8 cellular contexts compared by ENCODE assay signal in genomic region chr15:60006203-60006782, GRCh38. TPM values are rescaled to one million over a fixed set of nuclear protein-coding genes. Genes with fewer than 3 reads are reported as not detected.
A peak's percentile ranks its signal among the peaks of the same experiment; 100 is the strongest.
DNase-seq lines count a peak whose midpoint lies in the region; ATAC-seq, FAIRE-seq and TF ChIP-seq lines count a peak whose summit lies in the region.

No MANE protein-coding gene starts in this region.

- TF ChIP-seq POLR2A in GM12892 (IDR thresholded peaks at IDR 0.05; ENCODE audit: low read depth, low read length) = no peak

- peak overlapping the region; percentile 78 for H3K4me3 ChIP-seq in adipocyte (ENCODE audit: low read length)

- no peaks in the 10 kb centered on the region for H3K36me3 ChIP-seq in adipocyte (ENCODE audit: control insufficient read depth, insufficient read depth, low read length, severe bottlenecking)

- ATAC-seq in HG02885 (IDR thresholded peaks at IDR 0.05; ENCODE audit: poor library complexity, unreplicated experiment) (peak; percentile 54), SK-N-SH treated with all-trans-retinoic acid at 6 μM for 48 hours (peak; percentile 63)

- DNase-seq in GM12892 (ENCODE audit: insufficient read length) (no peak), adipocyte (ENCODE audit: low read depth) (peak; percentile 41), islet precursor cell (peak; percentile 86), epidermal melanocyte (ENCODE audit: insufficient read length, low spot score) (no peak), globus pallidus (ENCODE audit: low spot score) (no peak)
- peak; percentile 54 for DNase-seq in stimulated activated CD4-positive, alpha-beta T cell treated with anti-CD3 and anti-CD28 coated beads, Interleukin-4, amount 100 ng/mL, for 1 hour

- H3K4me1 ChIP-seq in adipocyte (ENCODE audit: control insufficient read depth, insufficient read depth, low read length) = peaks cover 8% of the 10 kb centered on the region

- H3K27me3 ChIP-seq in adipocyte (replicated peaks; ENCODE audit: control insufficient read depth, insufficient read depth, low read length) = peaks cover 97% of the 10 kb centered on the region

- H3K9ac ChIP-seq in adipocyte (ENCODE audit: low read length) = no peak overlapping the region

- peak; percentile 44 for FAIRE-seq in GM12892 (lab: Jason Lieb, UNC)

- H3K9me3 ChIP-seq in adipocyte (ENCODE audit: control insufficient read depth, low read length) = peaks cover 3% of the 10 kb centered on the region

TF ChIP-seq in SK-N-SH treated with all-trans-retinoic acid at 6 μM for 48 hours, 23 proteins besides CTCF, POLR2A, EP300 and RAD21:
- TF ChIP-seq POU6F1 (CRISPR knock-in tag; IDR thresholded peaks at IDR 0.05; ENCODE audit: borderline replicate concordance, low read depth) = no peak
- no peak for TF ChIP-seq RARB (CRISPR knock-in tag; IDR thresholded peaks at IDR 0.05)
- no peak for TF ChIP-seq ZFP30 (CRISPR knock-in tag; IDR thresholded peaks at IDR 0.05)
- TF ChIP-seq ZNF8 (CRISPR knock-in tag; IDR thresholded peaks at IDR 0.05) = no peak
- TF ChIP-seq ESRRG (CRISPR knock-in tag; IDR thresholded peaks at IDR 0.05) = no peak
- no peak for TF ChIP-seq ZFP3 (CRISPR knock-in tag; IDR thresholded peaks at IDR 0.05)
- TF ChIP-seq ZC3H10 (CRISPR knock-in tag; IDR thresholded peaks at IDR 0.05) = no peak
- TF ChIP-seq OSR1 (CRISPR knock-in tag; IDR thresholded peaks at IDR 0.05) = no peak
- no peak for TF ChIP-seq SNAI2 (CRISPR knock-in tag; IDR thresholded peaks at IDR 0.05)

RNA-seq across cellular contexts. Expression of gene FOXB1, which starts 2.2 kb away (rescaled TPM):
- polyA plus RNA-seq in GM12892 (2012; ENCODE audit: missing spikeins) = not detected

Comparison
In these comparisons a context has a peak if more than half of its experiments do, and no peak if none do; other contexts are left out.
1. DNase-seq: peak in adipocyte (single experiment), islet precursor cell (single experiment) and stimulated activated CD4-positive, alpha-beta T cell treated with anti-CD3 and anti-CD28 coated beads, Interleukin-4, amount 100 ng/mL, for 1 hour (single experiment); none in GM12892 (single experiment), epidermal melanocyte (single experiment) and globus pallidus (single experiment).